In the genomic region with DNA sequence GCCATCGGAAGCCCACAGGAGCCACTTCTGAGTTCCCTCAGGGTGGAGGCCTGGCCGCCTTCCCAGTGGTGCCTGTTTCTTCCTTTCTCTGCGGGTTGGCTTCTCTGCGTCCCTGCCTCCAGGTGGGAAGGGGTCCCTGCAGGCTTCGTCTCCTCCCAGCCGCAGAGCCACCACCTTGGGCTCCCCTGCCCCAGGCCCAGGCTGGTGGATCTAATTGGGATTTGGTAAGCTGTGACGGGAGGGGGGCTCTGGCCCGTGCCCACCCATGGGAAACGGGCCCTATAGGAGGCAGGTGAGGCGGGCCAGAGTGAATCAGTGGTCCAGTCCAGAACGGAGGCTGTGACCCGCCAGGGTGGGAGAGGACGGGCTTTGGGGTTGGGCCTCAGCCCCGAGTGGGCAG, we compare ENCODE assay signal across 28 cellular contexts. TPM values are rescaled to one million over a fixed set of nuclear protein-coding genes. Genes with fewer than 3 reads are reported as not detected.
"Had no signal": no experiment of that assay in that cellular context is flagged by ENCODE, and none has a peak within 500 bp of the region (broad histone marks: within the 10 kb centered on the region; RNA-seq: fewer than 3 reads in every experiment).

No MANE protein-coding gene starts in this region.

- H3K36me3 Mint-ChIP-seq: natural killer cell; neural progenitor cell; stimulated activated effector memory CD8-positive, alpha-beta T cell treated with anti-CD3 and anti-CD28 coated beads, Interleukin-12 subunit alpha, Interleukin-12 subunit beta, amount 100 ng/mL, for 72 hours; stimulated activated naive B cell treated with anti-CD40 and anti-IgM and Interleukin-4, amounts not matched to agents 10 μg/mL and 1 μg/mL and 100 μg/mL, for 72 hours had no signal

- DNase-seq: natural killer cell; nucleus accumbens; posterior cingulate gyrus; psoas muscle; right lobe of liver; sigmoid colon; small intestine; stimulated activated CD4-positive, alpha-beta T cell treated with anti-CD3 and anti-CD28 coated beads, Interleukin-15, amount 100 ng/mL, for 24 hours; stimulated activated CD4-positive, alpha-beta T cell treated with anti-CD3 and anti-CD28 coated beads, Interleukin-2, amount 100 ng/mL, for 24 hours; stimulated activated CD4-positive, alpha-beta T cell treated with anti-CD3 and anti-CD28 coated beads, Interleukin-2, amount 100 ng/mL, for 48 hours; stimulated activated CD4-positive, alpha-beta T cell treated with anti-CD3 and anti-CD28 coated beads, Interleukin-4, amount 100 ng/mL, for 24 hours; stimulated activated naive B cell treated with anti-CD40 and anti-IgM and Interleukin-4, amounts not matched to agents 10 μg/mL and 1 μg/mL and 100 μg/mL, for 72 hours; stimulated activated naive CD4-positive, alpha-beta T cell treated with Interleukin-2 at 50 U/mL for 16 hours; stomach; thyroid gland; trophoblast cell; upper lobe of left lung had no signal

- H3K4me1 Mint-ChIP-seq: nephron had no signal

- H3K36me3 ChIP-seq: neural progenitor cell, neutrophil, right lobe of liver, sigmoid colon, stomach, thoracic aorta, thyroid gland, tibial nerve, upper lobe of left lung, vagina had no signal

- H2AFZ ChIP-seq: neural progenitor cell, parathyroid adenoma had no signal

- H3K9me3 ChIP-seq: neutrophil, right lobe of liver, thoracic aorta, thyroid gland had no signal

- H3K4me3 Mint-ChIP-seq: nephron; neural progenitor cell; stimulated activated naive B cell treated with anti-CD40 and anti-IgM and Interleukin-4, amounts not matched to agents 10 μg/mL and 1 μg/mL and 100 μg/mL, for 72 hours; stimulated activated naive CD8-positive, alpha-beta T cell treated with anti-CD3 and anti-CD28 coated beads, Interleukin-15, Interleukin-2, amounts not matched to agents 100 ng/mL and 50 ng/mL, for 24 hours had no signal

- H3K9ac ChIP-seq: neural progenitor cell, parathyroid adenoma had no signal

- H3K27ac Mint-ChIP-seq: natural killer cell; nephron; neural progenitor cell; progenitor cell of endocrine pancreas; stimulated activated effector memory CD8-positive, alpha-beta T cell treated with anti-CD3 and anti-CD28 coated beads, Interleukin-12 subunit alpha, Interleukin-12 subunit beta, amount 100 ng/mL, for 72 hours; stimulated activated naive B cell treated with anti-CD40 and anti-IgM and Interleukin-4, amounts not matched to agents 10 μg/mL and 1 μg/mL and 100 μg/mL, for 72 hours; stimulated activated naive CD8-positive, alpha-beta T cell treated with anti-CD3 and anti-CD28 coated beads, Interleukin-15, Interleukin-2, amounts not matched to agents 100 ng/mL and 50 ng/mL, for 24 hours had no signal

- H3K4me1 ChIP-seq: neural progenitor cell had no signal

- H3K27ac ChIP-seq: neural progenitor cell, neutrophil, parathyroid adenoma, psoas muscle, right lobe of liver, sigmoid colon, stomach, thoracic aorta, thyroid gland, tibial nerve, upper lobe of left lung, vagina had no signal

- H3K27me3 ChIP-seq: right lobe of liver, thyroid gland, upper lobe of left lung, vagina had no signal

- H3K4me2 ChIP-seq: neural progenitor cell had no signal

- H3K4me3 ChIP-seq: neural progenitor cell, psoas muscle, right lobe of liver, sigmoid colon, stomach, thoracic aorta, thyroid gland, tibial nerve, upper lobe of left lung, vagina had no signal

- H3K79me2 ChIP-seq: parathyroid adenoma had no signal

- ATAC-seq: natural killer cell; psoas muscle; right lobe of liver; stimulated activated effector memory CD8-positive, alpha-beta T cell treated with anti-CD3 and anti-CD28 coated beads, Interleukin-12 subunit alpha, Interleukin-12 subunit beta, amount 100 ng/mL, for 72 hours; stimulated activated naive B cell treated with anti-CD40 and anti-IgM and Interleukin-4, amounts not matched to agents 10 μg/mL and 1 μg/mL and 100 μg/mL, for 72 hours had no signal

RNA-seq across cellular contexts. Expression of a gene that starts 32.1 kb away (rescaled TPM):
- total RNA-seq: natural killer cell, skeletal muscle tissue, thoracic aorta had no signal
